18 cellular contexts compared by ENCODE assay signal in genomic region chr1:225738763-225739162, GRCh38. TPM values are rescaled to one million over a fixed set of nuclear protein-coding genes. Genes with fewer than 3 reads are reported as not detected.
A peak's percentile ranks its signal among the peaks of the same experiment; 100 is the strongest.
DNase-seq lines count a peak whose midpoint lies in the region; ATAC-seq and TF ChIP-seq lines count a peak whose summit lies in the region.
"Had no signal": no experiment of that assay in that cellular context is flagged by ENCODE, and none has a peak within 500 bp of the region (broad histone marks: within the 10 kb centered on the region; RNA-seq: fewer than 3 reads in every experiment).

No MANE protein-coding gene starts in this region.

- H3K4me3 ChIP-seq in HEK293 (ENCODE audit: low read depth, low read length), result no peak overlapping the region
- no peak overlapping the region for H3K4me3 ChIP-seq in dorsolateral prefrontal cortex
- H3K4me3 ChIP-seq: BLaER1, GM23248 had no signal

- H3K4me3 Mint-ChIP-seq in WTC11, result no peak overlapping the region
- H3K4me3 Mint-ChIP-seq: B cell; CD4-positive, CD25-positive, alpha-beta regulatory T cell; CD8-positive, alpha-beta T cell; H9; HFFc6 had no signal

- ATAC-seq in WTC11, result no peak
- ATAC-seq in GM18868 (IDR thresholded peaks at IDR 0.05; ENCODE audit: unreplicated experiment), result no peak
- ATAC-seq: CD8-positive, alpha-beta T cell; HCT116 had no signal

- H3K36me3 Mint-ChIP-seq in WTC11, result no peaks in the 10 kb centered on the region
- H3K36me3 Mint-ChIP-seq: CD4-positive, CD25-positive, alpha-beta regulatory T cell; CD8-positive, alpha-beta T cell had no signal

- H3K4me1 Mint-ChIP-seq in WTC11, result peaks cover 6% of the 10 kb centered on the region
- H3K4me1 Mint-ChIP-seq: B cell; CD4-positive, CD25-positive, alpha-beta regulatory T cell had no signal

- H3K27ac Mint-ChIP-seq in WTC11, result no peak overlapping the region
- H3K27ac Mint-ChIP-seq: B cell; CD4-positive, CD25-positive, alpha-beta regulatory T cell; CD8-positive, alpha-beta T cell; H9; HFFc6 had no signal

- DNase-seq in WTC11 (ENCODE audit: low spot score) (no peak), NCI-H345 treated with DMSO at 0.1 percent for 48 hours (lab: John Stamatoyannopoulos, UW; ENCODE audit: unreplicated experiment) (no peak), dorsolateral prefrontal cortex (no peak)
- DNase-seq: Caco-2; CD4-positive, CD25-positive, alpha-beta regulatory T cell; CD8-positive, alpha-beta T cell; DMS153; DND-41; GM23248; H9; HFFc6 had no signal

- POLR2A ChIA-PET in HEK293 (lab: Yijun Ruan, JAX) (interaction anchor here (1.3 kb wide), 1 partner anchor 9 kb away, joined by 4 read pairs; no protein-coding TSS in a partner anchor), WTC11 (lab: Charles Lee) (interaction anchor here (0.6 kb wide), 1 partner anchor 35 kb away, joined by 4 read pairs; no protein-coding TSS in a partner anchor)

- peaks cover 17% of the 10 kb centered on the region for H3K4me1 ChIP-seq in HEK293 (ENCODE audit: control insufficient read depth, insufficient read depth, low read length)
- H3K4me1 ChIP-seq: BLaER1, Caco-2 had no signal

- H3K27me3 Mint-ChIP-seq in WTC11 (ENCODE audit: low read depth), result peaks cover 59% of the 10 kb centered on the region
- H3K27me3 Mint-ChIP-seq: B cell; CD4-positive, CD25-positive, alpha-beta regulatory T cell had no signal

- H3K9me3 Mint-ChIP-seq in WTC11, result no peaks in the 10 kb centered on the region
- H3K9me3 Mint-ChIP-seq: CD8-positive, alpha-beta T cell; HFFc6 had no signal

- H3K27me3 ChIP-seq in dorsolateral prefrontal cortex, result no peaks in the 10 kb centered on the region
- H3K27me3 ChIP-seq: BLaER1 had no signal

- H3K27ac ChIP-seq in HEK293 (ENCODE audit: extremely low read depth, low read depth, low read length) (no peak overlapping the region), dorsolateral prefrontal cortex (no peak overlapping the region)
- H3K27ac ChIP-seq: BLaER1, C4-2B, GM23248 had no signal

- TF ChIP-seq RAD21 in Ishikawa (IDR thresholded peaks at IDR 0.05; ENCODE audit: low read depth), result no peak

- no peaks in the 10 kb centered on the region for H3K36me3 ChIP-seq in HEK293 (ENCODE audit: control insufficient read depth in 2 of 2, insufficient read depth in 1 of 2, low read length in 2 of 2)
- H3K36me3 ChIP-seq: BLaER1 had no signal

- no peak for TF ChIP-seq EP300 in Ishikawa (IDR thresholded peaks at IDR 0.05; ENCODE audit: borderline replicate concordance)

- intact Hi-C loops in dorsolateral prefrontal cortex (cut with DNase I), result no loop called here

- no peaks in the 10 kb centered on the region for H3K9me3 ChIP-seq in HEK293 (ENCODE audit: control insufficient read depth, insufficient read depth, low read depth, low read length)
- H3K9me3 ChIP-seq: BLaER1, Caco-2 had no signal

- CTCF ChIA-PET in HEK293 (lab: Yijun Ruan, JAX) (interaction anchor here (0.6 to 0.8 kb wide), 2 partner anchors 87 to 258 kb away, joined by 3 to 6 read pairs; no protein-coding TSS in a partner anchor), WTC11 (lab: Charles Lee) (no interaction called here)

- TF ChIP-seq CTCF in HEK293 (tag by site-specific recombination; IDR thresholded peaks at IDR 0.05) (no peak), WTC11 (IDR thresholded peaks at IDR 0.05) (no peak), dorsolateral prefrontal cortex (IDR thresholded peaks at IDR 0.05 in 54 of 56, conservative IDR thresholded peaks at IDR 0.05 in 2 of 56; ENCODE audit: low read depth in 1 of 56, partially characterized antibody in 56 of 56) (no peak)

TF ChIP-seq in HEK293, 187 proteins besides CTCF, POLR2A, EP300 and RAD21:
- no peak for TF ChIP-seq IKZF3 (tag by site-specific recombination; IDR thresholded peaks at IDR 0.05)
- no peak for TF ChIP-seq ZBTB1 (tag by site-specific recombination; IDR thresholded peaks at IDR 0.05)
- no peak for TF ChIP-seq FEZF1 (tag by site-specific recombination; IDR thresholded peaks at IDR 0.05)
- TF ChIP-seq ZNF16 (tag by site-specific recombination; IDR thresholded peaks at IDR 0.05; ENCODE audit: low read depth), result no peak
- TF ChIP-seq ZNF501 (tag by site-specific recombination; IDR thresholded peaks at IDR 0.05), result no peak
- 0 out of 2 replicates have a peak, but pooled peaks have one; percentile 28 for TF ChIP-seq ZSCAN5A (tag by site-specific recombination; IDR thresholded peaks at IDR 0.05)
- TF ChIP-seq GLIS2 (tag by site-specific recombination; IDR thresholded peaks at IDR 0.05), result no peak
- no peak for TF ChIP-seq ZEB2 (tag by site-specific recombination; IDR thresholded peaks at IDR 0.05)

TF ChIP-seq in Ishikawa, 13 proteins besides CTCF, POLR2A, EP300 and RAD21:
- no peak for TF ChIP-seq TAF1 (IDR thresholded peaks at IDR 0.05; ENCODE audit: low read depth)
- TF ChIP-seq TEAD4 (IDR thresholded peaks at IDR 0.05), result peak; percentile 37; the same call in 1 of the 2 replicates

TF ChIP-seq in WTC11, 78 proteins besides CTCF, POLR2A, EP300 and RAD21:
- TF ChIP-seq ELF4 (CRISPR knock-in tag; IDR thresholded peaks at IDR 0.05; ENCODE audit: low read depth), result no peak
- no peak for TF ChIP-seq USF1 (CRISPR knock-in tag; IDR thresholded peaks at IDR 0.05)
- TF ChIP-seq GTF2I (CRISPR knock-in tag; conservative IDR thresholded peaks at IDR 0.05), result 0 out of 2 replicates have a peak, but pooled peaks have one; percentile 26
TF ChIP-seq in WTC11: peak in this region for 1.

RNA-seq across cellular contexts. Expression of gene SRP9, which starts 38.9 kb away (rescaled TPM):
- total RNA-seq in WTC11 (2021), result 374 to 395 TPM (median 375 TPM) in 3 replicates
- 100 to 1,000 TPM; 175 to 327 (median 230) TPM for total RNA-seq in dorsolateral prefrontal cortex
